13 cellular contexts compared by ENCODE assay signal in the genomic region with DNA sequence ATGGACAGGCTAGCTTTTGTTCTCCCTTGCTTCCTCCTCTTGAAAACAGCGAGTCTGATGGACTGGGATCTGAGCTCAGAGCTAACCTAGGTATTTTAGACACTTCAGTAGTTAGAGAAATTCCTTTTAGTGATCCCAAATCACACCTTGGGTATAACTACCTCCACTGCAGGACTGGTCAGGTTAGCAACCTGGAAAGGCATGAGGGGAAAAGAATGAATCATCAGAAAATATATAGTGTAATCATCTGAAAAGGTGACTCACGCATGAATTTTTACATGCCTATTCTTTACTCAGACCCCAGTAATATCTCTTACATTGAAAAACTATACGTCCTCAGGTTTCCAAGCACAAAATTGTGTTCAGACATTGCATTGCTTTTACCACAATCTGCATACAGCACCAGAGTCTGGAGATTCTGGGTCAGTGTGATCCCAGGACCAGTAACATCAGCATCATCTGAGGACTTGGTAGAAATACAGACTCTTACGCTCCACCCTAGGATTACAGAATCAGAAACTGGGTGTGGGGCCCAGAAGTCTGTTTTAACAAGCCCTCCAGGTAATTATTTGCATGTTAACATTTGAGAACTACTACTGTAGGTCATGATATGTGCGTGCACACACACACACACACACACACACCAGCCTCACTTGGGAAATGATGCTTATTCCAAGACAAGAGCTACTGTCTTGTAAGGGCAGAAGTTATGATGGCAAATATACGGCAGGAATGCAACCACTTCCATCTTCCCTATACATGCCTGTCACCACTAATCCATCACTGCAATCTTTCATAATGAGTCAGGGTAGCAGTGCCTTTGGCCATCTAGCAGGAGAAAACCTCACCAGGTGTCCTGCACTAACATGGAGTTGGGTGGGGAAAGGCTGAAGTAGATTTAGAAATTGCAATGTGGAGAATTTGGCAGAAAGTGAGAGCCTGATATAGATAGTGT.
A peak's percentile ranks its signal among the peaks of the same experiment; 100 is the strongest.
DNase-seq lines count a peak whose midpoint lies in the region; ATAC-seq lines count a peak whose summit lies in the region.
"Had no signal": no experiment of that assay in that cellular context is flagged by ENCODE, and none has a peak within 500 bp of the region (broad histone marks: within the 10 kb centered on the region; RNA-seq: fewer than 3 reads in every experiment).

No MANE protein-coding gene starts in this region.

- no peaks in the 10 kb centered on the region for H3K27me3 Mint-ChIP-seq in T-helper 2 cell treated with Interferon-gamma antibody and Interleukin-4, amounts not matched to agents 5 μg/mL and 100 μg/mL, for 36 hours (ENCODE audit: low read depth)

- H3K4me1 Mint-ChIP-seq in T-helper 2 cell treated with Interferon-gamma antibody and Interleukin-4, amounts not matched to agents 5 μg/mL and 100 μg/mL, for 36 hours (ENCODE audit: low read depth) = no peaks in the 10 kb centered on the region

- in situ Hi-C loops in ACHN (cut with HindIII; ENCODE audit: low pct_ligation_motif_present, low pct_unique_long_range_greater_than_20kb, low sequenced_read_pairs) = no loop called here

- no peak overlapping the region for H3K27ac Mint-ChIP-seq in T-helper 2 cell treated with Interferon-gamma antibody and Interleukin-4, amounts not matched to agents 5 μg/mL and 100 μg/mL, for 36 hours
- H3K27ac Mint-ChIP-seq: dendritic cell treated with granulocyte-macrophage colony-stimulating factor and Interleukin-4, amounts not matched to agents 40 ng/mL and 50 ng/mL, for 4 days had no signal

- H3K4me3 Mint-ChIP-seq in T-helper 2 cell treated with Interferon-gamma antibody and Interleukin-4, amounts not matched to agents 5 μg/mL and 100 μg/mL, for 36 hours = no peak overlapping the region
- H3K4me3 Mint-ChIP-seq: dendritic cell treated with granulocyte-macrophage colony-stimulating factor and Interleukin-4, amounts not matched to agents 40 ng/mL and 50 ng/mL, for 4 days had no signal

- H3K36me3 Mint-ChIP-seq in T-helper 2 cell treated with Interferon-gamma antibody and Interleukin-4, amounts not matched to agents 5 μg/mL and 100 μg/mL, for 36 hours (ENCODE audit: low read depth) = no peaks in the 10 kb centered on the region

- no peak for ATAC-seq in HG03342 (IDR thresholded peaks at IDR 0.05; ENCODE audit: unreplicated experiment)

- peaks cover 3% of the 10 kb centered on the region for H3K9me3 Mint-ChIP-seq in T-helper 2 cell treated with Interferon-gamma antibody and Interleukin-4, amounts not matched to agents 5 μg/mL and 100 μg/mL, for 36 hours
- H3K9me3 Mint-ChIP-seq: dendritic cell treated with granulocyte-macrophage colony-stimulating factor and Interleukin-4, amounts not matched to agents 40 ng/mL and 50 ng/mL, for 4 days had no signal

- DNase-seq in ACHN (peak; percentile 24), HT1080 (ENCODE audit: low read depth) (peak; percentile 53), SW480 (ENCODE audit: low spot score) (peak; percentile 76), glomerular visceral epithelial cell (ENCODE audit: extremely low spot score) (peak; percentile 88), GM03348 (ENCODE audit: low spot score) (no peak), GDM1 (lab: John Stamatoyannopoulos, UW) (no peak)
- DNase-seq in T-helper 2 cell treated with Interferon-gamma antibody and Interleukin-4, amounts not matched to agents 5 μg/mL and 100 μg/mL, for 36 hours (ENCODE audit: low spot score) = no peak
- DNase-seq: activated CD4-positive, alpha-beta T cell treated with anti-CD3 and anti-CD28 coated beads, Interleukin-2, amount 50 U/mL, for 48 hours; amygdala; NCI-H2171; stimulated activated naive CD4-positive, alpha-beta T cell treated with Interleukin-2 at 50 U/mL for 16 hours had no signal

Comparison
In these comparisons a context has a peak if more than half of its experiments do, and no peak if none do; other contexts are left out.
1. DNase-seq: peak in ACHN (single experiment), HT1080 (single experiment), SW480 (single experiment) and glomerular visceral epithelial cell (single experiment); none in GM03348 (single experiment), GDM1 (single experiment) and T-helper 2 cell treated with Interferon-gamma antibody and Interleukin-4, amounts not matched to agents 5 μg/mL and 100 μg/mL, for 36 hours (single experiment).